In genomic region chr5:26877154-26877553, GRCh38 we compare ENCODE assay signal across 23 cellular contexts.
DNase-seq lines count a peak whose midpoint lies in the region; ATAC-seq and TF ChIP-seq lines count a peak whose summit lies in the region.
"Had no signal": no experiment of that assay in that cellular context is flagged by ENCODE, and none has a peak within 500 bp of the region (broad histone marks: within the 10 kb centered on the region; RNA-seq: fewer than 3 reads in every experiment).

No MANE protein-coding gene starts in this region.

- peak; percentile 42 for DNase-seq in Karpas-422
- DNase-seq in NAMALWA (ENCODE audit: low spot score): no peak
- DNase-seq in T-helper 9 cell: no peak
- no peak for DNase-seq in NCI-H187 (lab: John Stamatoyannopoulos, UW)
- no peak for DNase-seq in dorsolateral prefrontal cortex
- DNase-seq: 8988T; ACHN; AML-193; BE2C; CD4-positive, alpha-beta T cell; CD8-positive, alpha-beta memory T cell; DMS 273 treated with DMSO at 0.1 percent for 48 hours; DMS79; EL; GDM1; GOT3; HFFc6 had no signal

- H2AFZ ChIP-seq in Karpas-422 (ENCODE audit: low read length) (peak overlapping the region; percentile 6; the same call in 1 of the 2 replicates), OCI-LY3 (ENCODE audit: low read depth, low read length) (no peak overlapping the region)

- intact Hi-C loops in dorsolateral prefrontal cortex (cut with DNase I): no loop called here

- H3K27me3 ChIP-seq in Karpas-422 (ENCODE audit: low read length) (no peaks in the 10 kb centered on the region), OCI-LY3 (ENCODE audit: low read depth, low read length) (no peaks in the 10 kb centered on the region), dorsolateral prefrontal cortex (no peaks in the 10 kb centered on the region)
- H3K27me3 ChIP-seq: BE2C; BLaER1 treated with 17β-estradiol and CSF1 and Interleukin-3, amounts not matched to agents 10 nM and 100 nM had no signal

- H4K20me1 ChIP-seq in Karpas-422 (ENCODE audit: insufficient read depth, low read depth, low read length) (no peaks in the 10 kb centered on the region), OCI-LY3 (ENCODE audit: insufficient read depth, low read length) (no peaks in the 10 kb centered on the region)
- H4K20me1 ChIP-seq: BLaER1 treated with 17β-estradiol and CSF1 and Interleukin-3, amounts not matched to agents 10 nM and 100 nM had no signal

- TF ChIP-seq CTCF in OCI-LY3 (IDR thresholded peaks at IDR 0.05; ENCODE audit: low read depth, low read length): no peak
- no peak for TF ChIP-seq CTCF in dorsolateral prefrontal cortex (IDR thresholded peaks at IDR 0.05 in 54 of 56, conservative IDR thresholded peaks at IDR 0.05 in 2 of 56; ENCODE audit: low read depth in 1 of 56, partially characterized antibody in 56 of 56)

- no peaks in the 10 kb centered on the region for H3K79me2 ChIP-seq in Karpas-422 (ENCODE audit: low read length)
- H3K79me2 ChIP-seq in OCI-LY3 (ENCODE audit: low read length): no peaks in the 10 kb centered on the region

- H3K9me3 ChIP-seq in Karpas-422 (ENCODE audit: low read length): no peaks in the 10 kb centered on the region
- no peaks in the 10 kb centered on the region for H3K9me3 ChIP-seq in OCI-LY3 (ENCODE audit: insufficient read depth, low read length)
- H3K9me3 ChIP-seq: A549; BE2C; BLaER1 treated with 17β-estradiol and CSF1 and Interleukin-3, amounts not matched to agents 10 nM and 100 nM; HAP-1 had no signal

- no peaks in the 10 kb centered on the region for H3K9me2 ChIP-seq in Karpas-422 (replicated peaks; ENCODE audit: insufficient read depth, low read length)

- H3K36me3 ChIP-seq in Karpas-422 (ENCODE audit: insufficient read depth, low read length) (no peaks in the 10 kb centered on the region), OCI-LY3 (replicated peaks; ENCODE audit: low read depth, low read length) (no peaks in the 10 kb centered on the region)
- H3K36me3 ChIP-seq: BE2C; BLaER1 treated with 17β-estradiol and CSF1 and Interleukin-3, amounts not matched to agents 10 nM and 100 nM; HAP-1 had no signal

- H3K4me1 ChIP-seq in Karpas-422 (ENCODE audit: low read length) (peaks cover 13% of the 10 kb centered on the region), OCI-LY3 (ENCODE audit: low read length) (peaks cover 13% of the 10 kb centered on the region)
- H3K4me1 ChIP-seq: A549; BLaER1 treated with 17β-estradiol and CSF1 and Interleukin-3, amounts not matched to agents 10 nM and 100 nM had no signal

- ATAC-seq in GM18868 (IDR thresholded peaks at IDR 0.05; ENCODE audit: unreplicated experiment): peak; percentile 58
- ATAC-seq: A549, GM12878 had no signal

- H3K27ac ChIP-seq in Karpas-422 (ENCODE audit: low read length) (no peak overlapping the region), OCI-LY3 (ENCODE audit: low read length) (peak overlapping the region; percentile 61), dorsolateral prefrontal cortex (no peak overlapping the region)
- H3K27ac ChIP-seq: A549; BLaER1 treated with 17β-estradiol and CSF1 and Interleukin-3, amounts not matched to agents 10 nM and 100 nM had no signal

- H3K4me2 ChIP-seq in Karpas-422 (ENCODE audit: low read depth, low read length, poor library complexity, severe bottlenecking): peak overlapping the region; percentile 36
- H3K4me2 ChIP-seq in OCI-LY3 (ENCODE audit: low read length): peak overlapping the region; percentile 64
- H3K4me2 ChIP-seq: A549; BLaER1 treated with 17β-estradiol and CSF1 and Interleukin-3, amounts not matched to agents 10 nM and 100 nM had no signal

- H3K4me3 ChIP-seq in Karpas-422 (ENCODE audit: low read length) (peak overlapping the region; percentile 30), OCI-LY3 (ENCODE audit: low read length) (peak overlapping the region; percentile 32), dorsolateral prefrontal cortex (no peak overlapping the region)
- H3K4me3 ChIP-seq: A549; BLaER1 treated with 17β-estradiol and CSF1 and Interleukin-3, amounts not matched to agents 10 nM and 100 nM; GM12878; HAP-1 had no signal

- no peak overlapping the region for H3K9ac ChIP-seq in Karpas-422 (ENCODE audit: low read length)
- no peak overlapping the region for H3K9ac ChIP-seq in OCI-LY3 (ENCODE audit: low read length)
- H3K9ac ChIP-seq: BLaER1 treated with 17β-estradiol and CSF1 and Interleukin-3, amounts not matched to agents 10 nM and 100 nM had no signal

Comparison
In these comparisons a context has a peak if more than half of its experiments do, and no peak if none do; other contexts are left out.
1. H3K4me3 ChIP-seq: peak in Karpas-422 (single experiment) and OCI-LY3 (single experiment); none in dorsolateral prefrontal cortex (0 of 59).